Comparison of ENCODE assay signal across 17 cellular contexts in the genomic region with DNA sequence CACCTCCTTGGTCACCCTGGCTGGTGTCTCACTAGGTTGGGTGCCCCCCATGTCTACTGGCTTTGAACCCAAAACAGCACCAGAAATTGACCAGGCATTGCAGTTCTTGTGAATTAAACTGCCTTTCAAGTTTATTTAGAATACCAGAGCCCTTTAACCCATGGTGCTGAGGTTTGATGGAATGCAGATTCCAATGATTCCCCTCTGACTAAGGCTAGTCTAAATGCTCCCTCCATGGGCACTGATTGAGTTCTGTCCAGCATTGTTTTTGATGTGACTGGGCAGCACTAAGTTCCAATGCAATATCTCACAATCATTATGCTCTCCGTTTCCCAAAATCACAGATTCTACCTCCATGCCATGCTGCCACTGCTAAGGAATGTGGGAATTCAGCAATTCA.
DNase-seq lines count a peak whose midpoint lies in the region; ATAC-seq and TF ChIP-seq lines count a peak whose summit lies in the region.
"Had no signal": no experiment of that assay in that cellular context is flagged by ENCODE, and none has a peak within 500 bp of the region (broad histone marks: within the 10 kb centered on the region; RNA-seq: fewer than 3 reads in every experiment).

No MANE protein-coding gene starts in this region.

- DNase-seq in EH (ENCODE audit: low read depth), result peak; percentile 45
- DNase-seq in HS-27A (ENCODE audit: low read depth), result peak; percentile 4
- peak; percentile 46 for DNase-seq in astrocyte of the hippocampus (ENCODE audit: low read depth, low spot score)
- DNase-seq in foreskin fibroblast, result peak; percentile 6 to 29
- no peak for DNase-seq in activated CD4-positive, alpha-beta T cell treated with anti-CD3 and anti-CD28 coated beads, Interleukin-2, amount 50 U/mL, for 48 hours
- DNase-seq in dermis blood vessel endothelial cell, result no peak
- DNase-seq: 8988T; AML-193; Caco-2; CD8-positive, alpha-beta memory T cell; DND-41; H7 had no signal

- ATAC-seq in GM21360 (IDR thresholded peaks at IDR 0.05; ENCODE audit: unreplicated experiment) (no peak), GM21737 (IDR thresholded peaks at IDR 0.05; ENCODE audit: unreplicated experiment) (no peak)
- ATAC-seq: GM12878, GM23338 had no signal

- no peak overlapping the region for H3K4me3 ChIP-seq in foreskin fibroblast (ENCODE audit: low read depth in 1 of 2, low read length in 2 of 2)
- H3K4me3 ChIP-seq: BLaER1, GM12878, GM23338 had no signal

- no peak for TF ChIP-seq CTCF in foreskin fibroblast (IDR thresholded peaks at IDR 0.05; ENCODE audit: low read depth, low read length)

Comparison
In these comparisons a context has a peak if more than half of its experiments do, and no peak if none do; other contexts are left out.
1. DNase-seq: peak in EH (single experiment), HS-27A (single experiment), astrocyte of the hippocampus (single experiment) and foreskin fibroblast (2 of 2); none in activated CD4-positive, alpha-beta T cell treated with anti-CD3 and anti-CD28 coated beads, Interleukin-2, amount 50 U/mL, for 48 hours (0 of 2) and dermis blood vessel endothelial cell (single experiment).